In the genomic region with DNA sequence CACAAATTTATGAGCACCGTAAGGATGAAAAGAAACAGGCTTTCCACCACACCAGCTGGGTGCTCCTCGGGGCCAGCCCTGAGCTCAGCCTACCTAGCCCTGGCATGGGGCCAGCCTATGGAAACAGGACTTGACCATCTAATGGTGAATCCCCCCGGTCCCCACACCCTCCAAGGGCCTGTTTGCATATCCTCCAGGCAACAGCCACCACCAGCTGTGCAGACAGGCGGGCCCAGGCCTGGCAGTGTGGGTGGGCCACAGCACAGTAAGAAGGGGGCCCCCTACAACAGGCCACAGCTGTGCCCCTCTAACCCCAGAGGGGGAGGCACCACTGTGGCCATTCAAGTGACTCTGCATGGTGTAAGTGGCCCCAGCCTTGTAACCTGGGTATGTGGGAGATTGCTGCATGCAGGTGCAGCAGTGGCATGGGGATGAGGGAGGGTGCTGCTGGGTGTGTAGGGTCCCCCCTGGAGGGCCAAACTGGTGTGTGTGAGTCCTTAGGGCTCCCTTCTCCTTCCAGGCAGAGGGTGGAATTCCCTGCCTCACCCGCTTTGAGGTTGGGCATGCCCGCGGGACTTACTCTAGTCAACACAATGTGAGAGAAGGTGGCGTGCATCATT, we compare ENCODE assay signal across 17 cellular contexts.
"Had no signal": no experiment of that assay in that cellular context is flagged by ENCODE, and none has a peak within 500 bp of the region (broad histone marks: within the 10 kb centered on the region; RNA-seq: fewer than 3 reads in every experiment).

No MANE protein-coding gene starts in this region.

- ATAC-seq: left lobe of liver had no signal

- H3K27me3 ChIP-seq: stomach had no signal

- H3K27me3 Mint-ChIP-seq: central memory CD8-positive, alpha-beta T cell; progenitor cell of endocrine pancreas; type B pancreatic cell had no signal

- H3K4me3 Mint-ChIP-seq: activated T-cell treated with anti-CD3 and anti-CD28 coated beads, Interleukin-2, amount 50 U/mL, for 72 hours; central memory CD8-positive, alpha-beta T cell; type B pancreatic cell had no signal

- H3K9me3 Mint-ChIP-seq: activated T-cell treated with anti-CD3 and anti-CD28 coated beads, Interleukin-2, amount 50 U/mL, for 72 hours; central memory CD8-positive, alpha-beta T cell; type B pancreatic cell had no signal

- H3K27ac Mint-ChIP-seq: activated T-cell treated with anti-CD3 and anti-CD28 coated beads, Interleukin-2, amount 50 U/mL, for 72 hours; progenitor cell of endocrine pancreas; type B pancreatic cell had no signal

- H3K4me1 Mint-ChIP-seq: central memory CD8-positive, alpha-beta T cell had no signal

- H3K4me3 ChIP-seq: coronary artery, stomach had no signal

- DNase-seq: activated CD4-positive, alpha-beta T cell treated with anti-CD3 and anti-CD28 coated beads, Interleukin-2, amount 50 U/mL, for 1 hour; activated CD8-positive, alpha-beta memory T cell treated with anti-CD3 and anti-CD28 coated beads for 24 hours; activated effector memory CD4-positive, alpha-beta T cell treated with anti-CD3 and anti-CD28 coated beads, Interleukin-2, amount 50 U/mL, for 16 hours; activated naive CD4-positive, alpha-beta T cell treated with anti-CD3 and anti-CD28 coated beads, Interleukin-2, amount 50 U/mL, for 16 hours; activated T-cell treated with anti-CD3 and anti-CD28 coated beads, Interleukin-2, amount 50 U/mL, for 72 hours; hypothalamus; islet precursor cell; mammary epithelial cell; midbrain; stimulated activated CD4-positive, alpha-beta T cell treated with anti-CD3 and anti-CD28 coated beads, Interleukin-2, amount 100 ng/mL, for 24 hours; stomach; T1000 had no signal

- H3K36me3 ChIP-seq: stomach had no signal

- H3K27ac ChIP-seq: coronary artery, stomach had no signal

- H3K9me3 ChIP-seq: stomach had no signal
